ENCODE assay signal across 8 cellular contexts in genomic region chr17:34146440-34147043, GRCh38.
A peak's percentile ranks its signal among the peaks of the same experiment; 100 is the strongest.
DNase-seq lines count a peak whose midpoint lies in the region; ATAC-seq and TF ChIP-seq lines count a peak whose summit lies in the region.

No MANE protein-coding gene starts in this region.

- intact Hi-C loops in head of caudate nucleus (cut with DNase I) (no loop called here), vagina (cut with DNase I) (no loop called here)

- DNase-seq in NK-92 treated with Interleukin-12 subunit alpha and Interleukin-12 subunit beta, amount 100 ng/mL, for 24 hours (lab: John Stamatoyannopoulos, UW): peak; percentile 50
- DNase-seq in NK-92 (lab: John Stamatoyannopoulos, UW; ENCODE audit: unreplicated experiment) (no peak), NCI-H69 (lab: John Stamatoyannopoulos, UW) (peak; percentile 91), activated T-cell treated with anti-CD3 and anti-CD28 coated beads for 48 hours (ENCODE audit: low read depth) (peak; percentile 47), head of caudate nucleus (peak in 41 of 42 donors; percentile 39 to 86 (median 67)), vagina (ENCODE audit: extremely low spot score in 2 of 2) (no peak)
- DNase-seq in stimulated activated CD4-positive, alpha-beta T cell treated with anti-CD3 and anti-CD28 coated beads, Interleukin-15, amount 100 ng/mL, for 24 hours: peak; percentile 74

- ATAC-seq in HG03342 (IDR thresholded peaks at IDR 0.05; ENCODE audit: unreplicated experiment): no peak

- TF ChIP-seq CTCF in vagina (IDR thresholded peaks at IDR 0.05): peak in 1 of 3 experiments; percentile 18

- no peak for TF ChIP-seq POLR2A in vagina (IDR thresholded peaks at IDR 0.05)

- no peaks in the 10 kb centered on the region for H3K36me3 ChIP-seq in vagina

- H3K27ac ChIP-seq in vagina: no peak overlapping the region

- H3K4me3 ChIP-seq in vagina: no peak overlapping the region

- no peaks in the 10 kb centered on the region for H3K27me3 ChIP-seq in vagina

- H3K4me1 ChIP-seq in vagina: no peaks in the 10 kb centered on the region

- H3K9me3 ChIP-seq in vagina: no peaks in the 10 kb centered on the region

Comparison
In these comparisons a context has a peak if more than half of its experiments do, and no peak if none do; other contexts are left out.
1. DNase-seq: peak in NK-92 treated with Interleukin-12 subunit alpha and Interleukin-12 subunit beta, amount 100 ng/mL, for 24 hours (single experiment), NCI-H69 (single experiment), activated T-cell treated with anti-CD3 and anti-CD28 coated beads for 48 hours (single experiment), head of caudate nucleus (41 of 42) and stimulated activated CD4-positive, alpha-beta T cell treated with anti-CD3 and anti-CD28 coated beads, Interleukin-15, amount 100 ng/mL, for 24 hours (single experiment); none in NK-92 (single experiment) and vagina (0 of 2).